In the genomic region with DNA sequence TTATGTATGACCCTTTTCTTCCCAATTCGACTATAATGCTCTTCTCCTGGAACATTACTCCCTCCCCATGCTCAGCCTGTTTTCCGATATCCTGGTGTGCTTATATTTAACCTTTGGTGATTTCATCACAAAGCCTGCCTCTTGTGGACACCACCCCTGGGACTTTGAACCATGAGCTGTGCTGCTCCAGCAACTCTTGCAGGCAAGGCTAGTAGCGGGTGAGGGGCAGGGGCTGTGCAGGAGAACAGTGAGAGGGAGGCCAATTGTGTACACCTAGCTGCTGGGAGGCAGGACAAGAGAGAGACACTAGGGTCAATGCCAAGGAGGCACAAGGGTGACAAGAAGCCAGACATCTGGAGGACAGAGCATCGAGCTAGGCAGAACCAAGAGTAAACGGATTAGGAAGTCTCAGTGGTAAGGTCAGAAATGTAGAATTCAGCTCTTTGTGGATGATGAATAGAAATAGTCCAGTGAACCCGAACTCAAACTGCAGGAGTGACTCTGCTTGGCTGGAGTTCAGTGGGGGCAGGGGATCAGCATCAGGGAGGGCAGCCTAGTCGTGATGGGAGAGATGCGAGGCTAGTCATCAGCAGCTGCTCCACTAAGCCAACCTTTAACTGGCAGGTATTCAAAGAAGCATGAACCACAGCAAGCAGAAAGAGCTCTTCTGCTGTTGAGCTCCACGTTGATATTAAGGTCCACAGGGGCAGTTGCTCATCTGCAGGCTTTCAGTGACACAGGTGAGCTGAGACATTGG, we compare ENCODE assay signal across 16 cellular contexts. TPM values are rescaled to one million over a fixed set of nuclear protein-coding genes. Genes with fewer than 3 reads are reported as not detected.
DNase-seq lines count a peak whose midpoint lies in the region; ATAC-seq and TF ChIP-seq lines count a peak whose summit lies in the region.
"Had no signal": no experiment of that assay in that cellular context is flagged by ENCODE, and none has a peak within 500 bp of the region (broad histone marks: within the 10 kb centered on the region; RNA-seq: fewer than 3 reads in every experiment).

No MANE protein-coding gene starts in this region.

- H3K4me3 Mint-ChIP-seq in Caco-2 (ENCODE audit: unreplicated experiment) (peak overlapping the region; percentile 2), nephron (no peak overlapping the region)

- TF ChIP-seq POLR2A in Peyer's patch (IDR thresholded peaks at IDR 0.05), result peak in 1 of 2 donors; percentile 36

- H3K9me3 Mint-ChIP-seq in Caco-2 (ENCODE audit: unreplicated experiment) (no peaks in the 10 kb centered on the region), nephron (no peaks in the 10 kb centered on the region)

- H3K27me3 ChIP-seq in Caco-2 (replicated peaks; ENCODE audit: control insufficient read depth, insufficient read depth, low read length) (no peaks in the 10 kb centered on the region), Peyer's patch (no peaks in the 10 kb centered on the region)

- H3K27ac Mint-ChIP-seq in Caco-2 (ENCODE audit: unreplicated experiment), result peak overlapping the region; percentile 16
- peak overlapping the region; percentile 30 to 93 (median 85) for H3K27ac Mint-ChIP-seq in nephron

- H3K9me3 ChIP-seq in Caco-2, result no peaks in the 10 kb centered on the region
- no peaks in the 10 kb centered on the region for H3K9me3 ChIP-seq in Peyer's patch

- DNase-seq in Caco-2 (peak; percentile 74 to 78), Peyer's patch (peak in 2 of 3 donors; percentile 79 to 86), kidney tubule cell (ENCODE audit: low spot score) (peak; percentile 20), NCI-H1694 (lab: John Stamatoyannopoulos, UW) (no peak)
- DNase-seq in stimulated activated CD4-positive, alpha-beta T cell treated with anti-CD3 and anti-CD28 coated beads, Interleukin-2, amount 100 ng/mL, for 48 hours, result no peak
- DNase-seq: COR-L47, H7, KG1, NCI-H1436, NCI-H2029 treated with DMSO at 0.1 percent for 48 hours, NCI-H2171 treated with DMSO at 0.1 percent for 48 hours, NCI-H446 treated with DMSO at 0.1 percent for 48 hours, NCI-H774 had no signal

- peak in 1 of 2 experiments; percentile 9 for TF ChIP-seq CTCF in Caco-2 (IDR thresholded peaks at IDR 0.05; ENCODE audit: insufficient read depth in 1 of 2, low read depth in 1 of 2, low read length in 1 of 2, severe bottlenecking in 1 of 2, unreplicated experiment in 1 of 2)
- peak in 2 of 6 experiments; percentile 9 to 16 for TF ChIP-seq CTCF in Peyer's patch (IDR thresholded peaks at IDR 0.05)
- TF ChIP-seq CTCF in nephron (IDR thresholded peaks at IDR 0.05; ENCODE audit: unreplicated experiment in 3 of 3), result no peak

- ATAC-seq in HG02852 (IDR thresholded peaks at IDR 0.05; ENCODE audit: unreplicated experiment) (no peak), HG03565 (IDR thresholded peaks at IDR 0.05; ENCODE audit: unreplicated experiment) (no peak)

- H3K36me3 ChIP-seq in Caco-2 (ENCODE audit: control insufficient read depth, insufficient read depth, low read length) (no peaks in the 10 kb centered on the region), Peyer's patch (no peaks in the 10 kb centered on the region)

- H3K36me3 Mint-ChIP-seq in Caco-2 (ENCODE audit: insufficient read depth, unreplicated experiment) (no peaks in the 10 kb centered on the region), nephron (ENCODE audit: low read depth) (no peaks in the 10 kb centered on the region)

- H3K4me3 ChIP-seq in Caco-2 (ENCODE audit: low read depth, low read length) (no peak overlapping the region), Peyer's patch (no peak overlapping the region)

- BruUV-seq in Caco-2 (replicated peaks; lab: Mats Ljungman, UMichigan), result no TSS peak

- POLR2A ChIA-PET in Caco-2 (lab: Charles Lee), result interaction anchor here (0.8 kb wide), 1 partner anchor 30 kb away, joined by 3 read pairs; no protein-coding TSS in a partner anchor

- H3K27me3 Mint-ChIP-seq in Caco-2 (ENCODE audit: insufficient read depth, unreplicated experiment) (no peaks in the 10 kb centered on the region), nephron (ENCODE audit: low read depth) (peaks cover 25% of the 10 kb centered on the region)

- H3K4me1 Mint-ChIP-seq in Caco-2 (ENCODE audit: low read depth, unreplicated experiment) (peaks cover 22% of the 10 kb centered on the region), nephron (no peaks in the 10 kb centered on the region)

- H3K4me1 ChIP-seq in Caco-2, result peaks cover 19% of the 10 kb centered on the region
- H3K4me1 ChIP-seq in Peyer's patch, result peaks cover 0 to 12% (median 0%) of the 10 kb centered on the region in 4 donors

- CTCF ChIA-PET in Caco-2 (lab: Charles Lee), result interaction anchor here (1.0 to 1.2 kb wide), 3 partner anchors 55 to 250 kb away, joined by 3 to 8 read pairs (median 7); partner anchors contain the start of gene PTPRE

- intact Hi-C loops in Caco-2 (cut with micrococcal nuclease; ENCODE audit: unreplicated experiment), result loop anchor here (2.0 kb wide), 1 partner anchor 22 kb away; no protein-coding TSS in a partner anchor

- peak overlapping the region in 2 of 4 donors; percentile 47 to 60 for H3K27ac ChIP-seq in Peyer's patch

RNA-seq across cellular contexts. Expression of gene MKI67, which starts 31.0 kb away (rescaled TPM):
- 111 and 128 TPM in 2 replicates for total RNA-seq in Caco-2 (2022)
- total RNA-seq in Peyer's patch, result 10 to 100 TPM; 11.9 to 74.3 (median 18.9) TPM

Comparison
In these comparisons a context has a peak if more than half of its experiments do, and no peak if none do; other contexts are left out.
1. DNase-seq: peak in Caco-2 (2 of 2), Peyer's patch (2 of 3) and kidney tubule cell (single experiment); none in NCI-H1694 (single experiment) and stimulated activated CD4-positive, alpha-beta T cell treated with anti-CD3 and anti-CD28 coated beads, Interleukin-2, amount 100 ng/mL, for 48 hours (0 of 2).